In the genomic region with DNA sequence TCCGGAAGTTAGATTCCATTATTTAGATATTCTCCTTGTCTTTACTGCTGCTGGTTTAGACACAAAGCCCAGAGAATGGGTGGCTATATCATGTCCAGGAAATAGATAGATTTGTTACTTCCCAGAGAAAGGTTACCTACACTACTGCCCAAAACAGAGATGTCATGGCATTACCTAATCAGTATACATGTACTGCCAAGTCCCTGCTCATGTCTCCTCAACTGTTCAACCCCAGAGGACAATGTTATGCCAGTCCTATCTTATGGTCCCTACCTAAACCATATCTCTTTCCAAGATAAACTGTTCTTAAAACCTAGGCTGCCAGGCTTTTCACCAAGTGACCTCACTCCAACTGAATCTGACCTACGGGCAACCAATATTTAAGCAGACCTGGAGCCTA, we compare ENCODE assay signal across 8 cellular contexts.
"Had no signal": no experiment of that assay in that cellular context is flagged by ENCODE, and none has a peak within 500 bp of the region (broad histone marks: within the 10 kb centered on the region; RNA-seq: fewer than 3 reads in every experiment).

No MANE protein-coding gene starts in this region.

- ATAC-seq: GM12878 had no signal

- H3K4me3 ChIP-seq: GM12878 had no signal

- DNase-seq: GDM1, GF-D8 had no signal

- FAIRE-seq: G401.6, GM12878, GM12891, GM12892, GM18507, GM19239 had no signal
